ENCODE assay signal across 1 cellular context in the genomic region with DNA sequence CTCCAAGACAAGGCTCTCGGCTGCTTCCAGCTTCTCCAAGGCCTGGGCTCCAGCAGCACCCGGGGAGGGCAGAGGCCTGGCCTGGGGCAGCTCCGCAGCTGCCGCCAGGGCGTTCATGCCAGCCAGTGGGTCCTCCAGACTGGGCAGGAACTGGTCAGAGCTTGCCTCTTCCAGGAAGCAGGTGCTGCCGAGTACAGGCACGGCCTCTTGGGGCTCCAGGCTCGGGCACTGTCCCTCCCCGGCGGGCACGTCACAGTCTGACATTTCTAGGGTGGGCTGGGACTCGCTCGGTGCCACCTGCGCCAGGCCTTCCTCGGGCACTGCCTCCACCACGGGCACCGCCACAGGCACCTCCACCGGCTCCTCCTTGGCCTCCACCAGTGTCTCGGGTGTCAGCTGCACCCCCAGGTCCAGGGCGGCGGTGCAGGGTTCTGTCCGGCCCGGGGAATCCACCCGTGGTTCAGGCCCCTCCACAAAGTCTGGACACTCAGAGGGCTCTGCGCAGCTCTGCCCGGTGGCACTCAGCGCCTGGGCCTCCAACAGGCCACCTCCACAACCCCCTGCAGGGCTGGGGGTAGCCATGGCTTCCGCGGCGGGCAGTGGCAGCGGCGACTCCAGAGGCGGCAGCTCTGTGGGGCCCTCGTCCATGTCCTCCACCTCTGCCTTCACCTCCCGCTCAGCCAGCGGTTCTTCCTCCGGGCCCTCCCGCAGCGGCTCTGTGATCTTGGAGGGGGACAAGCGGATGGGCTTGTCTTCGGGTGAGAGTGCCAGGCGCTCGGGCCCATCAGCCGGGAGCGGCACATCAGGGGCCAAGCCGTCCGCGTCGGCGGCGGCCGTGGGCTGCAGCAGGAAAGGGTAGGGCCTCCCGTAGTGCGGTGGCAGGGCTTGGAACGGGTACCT.
TF ChIP-seq lines count a peak whose summit lies in the region.

No MANE protein-coding gene starts in this region.

TF ChIP-seq in GM12878, 131 proteins besides CTCF, POLR2A, EP300 and RAD21 (continued from another document):
- TF ChIP-seq BHLHE40 (IDR thresholded peaks at IDR 0.05; ENCODE audit: borderline replicate concordance in 1 of 2, low read depth in 2 of 2, low read length in 1 of 2) (no peak), NBN (IDR thresholded peaks at IDR 0.05) (no peak), E2F4 (IDR thresholded peaks at IDR 0.05; ENCODE audit: low read depth, low read length) (no peak), ZNF274 (IDR thresholded peaks at IDR 0.05; ENCODE audit: insufficient read depth, insufficient read length) (no peak), ZNF24 (IDR thresholded peaks at IDR 0.05) (no peak), HCFC1 (IDR thresholded peaks at IDR 0.05; ENCODE audit: low read length) (no peak), SIN3A (IDR thresholded peaks at IDR 0.05; ENCODE audit: low read depth, low read length) (no peak), ASH2L (IDR thresholded peaks at IDR 0.05; ENCODE audit: borderline replicate concordance, low read depth) (no peak)
- TF ChIP-seq, protein P1, sequence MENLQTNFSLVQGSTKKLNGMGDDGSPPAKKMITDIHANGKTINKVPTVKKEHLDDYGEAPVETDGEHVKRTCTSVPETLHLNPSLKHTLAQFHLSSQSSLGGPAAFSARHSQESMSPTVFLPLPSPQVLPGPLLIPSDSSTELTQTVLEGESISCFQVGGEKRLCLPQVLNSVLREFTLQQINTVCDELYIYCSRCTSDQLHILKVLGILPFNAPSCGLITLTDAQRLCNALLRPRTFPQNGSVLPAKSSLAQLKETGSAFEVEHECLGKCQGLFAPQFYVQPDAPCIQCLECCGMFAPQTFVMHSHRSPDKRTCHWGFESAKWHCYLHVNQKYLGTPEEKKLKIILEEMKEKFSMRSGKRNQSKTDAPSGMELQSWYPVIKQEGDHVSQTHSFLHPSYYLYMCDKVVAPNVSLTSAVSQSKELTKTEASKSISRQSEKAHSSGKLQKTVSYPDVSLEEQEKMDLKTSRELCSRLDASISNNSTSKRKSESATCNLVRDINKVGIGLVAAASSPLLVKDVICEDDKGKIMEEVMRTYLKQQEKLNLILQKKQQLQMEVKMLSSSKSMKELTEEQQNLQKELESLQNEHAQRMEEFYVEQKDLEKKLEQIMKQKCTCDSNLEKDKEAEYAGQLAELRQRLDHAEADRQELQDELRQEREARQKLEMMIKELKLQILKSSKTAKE (IDR thresholded peaks at IDR 0.05; ENCODE audit: low read depth, poor library complexity, severe bottlenecking): no peak
